In the genomic region with DNA sequence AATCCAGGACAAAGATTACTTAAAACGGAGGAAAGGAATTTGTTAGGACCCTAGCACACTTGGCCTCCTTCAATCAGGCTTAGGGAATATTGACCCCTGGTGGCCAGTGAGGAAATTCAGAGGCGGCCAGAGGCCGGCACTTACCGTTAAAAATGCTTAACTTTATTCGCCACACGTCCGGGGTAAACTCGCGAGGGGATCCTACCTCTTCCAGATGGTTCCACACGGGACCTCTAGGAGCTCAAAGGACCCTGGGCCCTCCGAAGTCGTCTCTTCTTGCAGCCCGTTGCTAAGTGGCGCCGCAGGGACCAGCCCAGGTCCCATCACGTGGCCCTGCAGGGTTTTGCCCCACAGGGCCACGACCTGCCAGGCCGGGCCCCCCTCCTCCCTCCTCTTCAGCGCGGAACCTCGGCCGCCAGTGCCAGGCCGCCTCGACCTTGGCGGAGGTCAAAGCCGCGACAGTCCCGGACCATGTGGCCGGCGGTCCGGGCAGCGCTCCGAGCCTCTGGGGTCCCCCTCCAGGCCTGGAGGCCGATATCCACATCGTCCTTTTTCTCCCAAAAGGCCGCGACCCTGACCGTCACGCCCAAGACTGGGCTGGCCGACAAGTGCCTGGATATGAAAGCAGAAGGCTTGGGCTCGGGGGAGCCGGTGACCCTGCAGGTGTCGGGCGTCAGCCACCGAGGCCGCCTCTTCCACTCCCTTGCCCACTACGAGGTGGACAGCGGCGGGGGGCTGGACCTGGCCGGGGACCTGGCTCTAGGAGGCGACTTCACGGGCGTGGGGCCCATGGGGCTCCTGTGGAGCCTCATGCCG, we compare ENCODE assay signal across 1 cellular context.
TF ChIP-seq lines count a peak whose summit lies in the region.

No MANE protein-coding gene starts in this region.

TF ChIP-seq in HepG2, 621 proteins besides CTCF, POLR2A, EP300 and RAD21 (continued from another document and continues in another):
- TF ChIP-seq, protein P1, sequence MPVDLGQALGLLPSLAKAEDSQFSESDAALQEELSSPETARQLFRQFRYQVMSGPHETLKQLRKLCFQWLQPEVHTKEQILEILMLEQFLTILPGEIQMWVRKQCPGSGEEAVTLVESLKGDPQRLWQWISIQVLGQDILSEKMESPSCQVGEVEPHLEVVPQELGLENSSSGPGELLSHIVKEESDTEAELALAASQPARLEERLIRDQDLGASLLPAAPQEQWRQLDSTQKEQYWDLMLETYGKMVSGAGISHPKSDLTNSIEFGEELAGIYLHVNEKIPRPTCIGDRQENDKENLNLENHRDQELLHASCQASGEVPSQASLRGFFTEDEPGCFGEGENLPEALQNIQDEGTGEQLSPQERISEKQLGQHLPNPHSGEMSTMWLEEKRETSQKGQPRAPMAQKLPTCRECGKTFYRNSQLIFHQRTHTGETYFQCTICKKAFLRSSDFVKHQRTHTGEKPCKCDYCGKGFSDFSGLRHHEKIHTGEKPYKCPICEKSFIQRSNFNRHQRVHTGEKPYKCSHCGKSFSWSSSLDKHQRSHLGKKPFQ (CRISPR knock-in tag; IDR thresholded peaks at IDR 0.05; ENCODE audit: insufficient replicate concordance): no peak
- peak; percentile 56; the same call in 1 of the 2 replicates for TF ChIP-seq ZNF777 (CRISPR knock-in tag; IDR thresholded peaks at IDR 0.05)
- TF ChIP-seq MYC (CRISPR knock-in tag; IDR thresholded peaks at IDR 0.05; ENCODE audit: borderline replicate concordance): peak; percentile 73
- TF ChIP-seq ASH2L (IDR thresholded peaks at IDR 0.05; ENCODE audit: insufficient read length, low read depth, low read length): peak; percentile 37
- TF ChIP-seq ZNF263 (CRISPR knock-in tag; IDR thresholded peaks at IDR 0.05): no peak
- TF ChIP-seq, protein P2, sequence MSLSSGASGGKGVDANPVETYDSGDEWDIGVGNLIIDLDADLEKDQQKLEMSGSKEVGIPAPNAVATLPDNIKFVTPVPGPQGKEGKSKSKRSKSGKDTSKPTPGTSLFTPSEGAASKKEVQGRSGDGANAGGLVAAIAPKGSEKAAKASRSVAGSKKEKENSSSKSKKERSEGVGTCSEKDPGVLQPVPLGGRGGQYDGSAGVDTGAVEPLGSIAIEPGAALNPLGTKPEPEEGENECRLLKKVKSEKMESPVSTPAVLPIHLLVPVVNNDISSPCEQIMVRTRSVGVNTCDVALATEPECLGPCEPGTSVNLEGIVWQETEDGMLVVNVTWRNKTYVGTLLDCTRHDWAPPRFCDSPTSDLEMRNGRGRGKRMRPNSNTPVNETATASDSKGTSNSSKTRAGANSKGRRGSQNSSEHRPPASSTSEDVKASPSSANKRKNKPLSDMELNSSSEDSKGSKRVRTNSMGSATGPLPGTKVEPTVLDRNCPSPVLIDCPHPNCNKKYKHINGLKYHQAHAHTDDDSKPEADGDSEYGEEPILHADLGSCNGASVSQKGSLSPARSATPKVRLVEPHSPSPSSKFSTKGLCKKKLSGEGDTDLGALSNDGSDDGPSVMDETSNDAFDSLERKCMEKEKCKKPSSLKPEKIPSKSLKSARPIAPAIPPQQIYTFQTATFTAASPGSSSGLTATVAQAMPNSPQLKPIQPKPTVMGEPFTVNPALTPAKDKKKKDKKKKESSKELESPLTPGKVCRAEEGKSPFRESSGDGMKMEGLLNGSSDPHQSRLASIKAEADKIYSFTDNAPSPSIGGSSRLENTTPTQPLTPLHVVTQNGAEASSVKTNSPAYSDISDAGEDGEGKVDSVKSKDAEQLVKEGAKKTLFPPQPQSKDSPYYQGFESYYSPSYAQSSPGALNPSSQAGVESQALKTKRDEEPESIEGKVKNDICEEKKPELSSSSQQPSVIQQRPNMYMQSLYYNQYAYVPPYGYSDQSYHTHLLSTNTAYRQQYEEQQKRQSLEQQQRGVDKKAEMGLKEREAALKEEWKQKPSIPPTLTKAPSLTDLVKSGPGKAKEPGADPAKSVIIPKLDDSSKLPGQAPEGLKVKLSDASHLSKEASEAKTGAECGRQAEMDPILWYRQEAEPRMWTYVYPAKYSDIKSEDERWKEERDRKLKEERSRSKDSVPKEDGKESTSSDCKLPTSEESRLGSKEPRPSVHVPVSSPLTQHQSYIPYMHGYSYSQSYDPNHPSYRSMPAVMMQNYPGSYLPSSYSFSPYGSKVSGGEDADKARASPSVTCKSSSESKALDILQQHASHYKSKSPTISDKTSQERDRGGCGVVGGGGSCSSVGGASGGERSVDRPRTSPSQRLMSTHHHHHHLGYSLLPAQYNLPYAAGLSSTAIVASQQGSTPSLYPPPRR (CRISPR knock-in tag; IDR thresholded peaks at IDR 0.05; ENCODE audit: borderline replicate concordance): 0 out of 2 replicates have a peak, but pooled peaks have one; percentile 18
- TF ChIP-seq ZNF598 (CRISPR knock-in tag; IDR thresholded peaks at IDR 0.05; ENCODE audit: borderline replicate concordance): peak; percentile 70; the same call in 1 of the 2 replicates
- TF ChIP-seq, protein P3, sequence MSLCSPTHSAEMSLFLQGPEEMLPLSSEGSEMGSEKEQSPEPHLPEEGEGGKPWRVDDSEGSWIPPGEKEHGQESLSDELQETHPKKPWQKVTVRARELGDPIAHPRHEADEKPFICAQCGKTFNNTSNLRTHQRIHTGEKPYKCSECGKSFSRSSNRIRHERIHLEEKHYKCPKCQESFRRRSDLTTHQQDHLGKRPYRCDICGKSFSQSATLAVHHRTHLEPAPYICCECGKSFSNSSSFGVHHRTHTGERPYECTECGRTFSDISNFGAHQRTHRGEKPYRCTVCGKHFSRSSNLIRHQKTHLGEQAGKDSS (CRISPR knock-in tag; IDR thresholded peaks at IDR 0.05; ENCODE audit: borderline replicate concordance, low read depth): no peak
- TF ChIP-seq, protein P4, sequence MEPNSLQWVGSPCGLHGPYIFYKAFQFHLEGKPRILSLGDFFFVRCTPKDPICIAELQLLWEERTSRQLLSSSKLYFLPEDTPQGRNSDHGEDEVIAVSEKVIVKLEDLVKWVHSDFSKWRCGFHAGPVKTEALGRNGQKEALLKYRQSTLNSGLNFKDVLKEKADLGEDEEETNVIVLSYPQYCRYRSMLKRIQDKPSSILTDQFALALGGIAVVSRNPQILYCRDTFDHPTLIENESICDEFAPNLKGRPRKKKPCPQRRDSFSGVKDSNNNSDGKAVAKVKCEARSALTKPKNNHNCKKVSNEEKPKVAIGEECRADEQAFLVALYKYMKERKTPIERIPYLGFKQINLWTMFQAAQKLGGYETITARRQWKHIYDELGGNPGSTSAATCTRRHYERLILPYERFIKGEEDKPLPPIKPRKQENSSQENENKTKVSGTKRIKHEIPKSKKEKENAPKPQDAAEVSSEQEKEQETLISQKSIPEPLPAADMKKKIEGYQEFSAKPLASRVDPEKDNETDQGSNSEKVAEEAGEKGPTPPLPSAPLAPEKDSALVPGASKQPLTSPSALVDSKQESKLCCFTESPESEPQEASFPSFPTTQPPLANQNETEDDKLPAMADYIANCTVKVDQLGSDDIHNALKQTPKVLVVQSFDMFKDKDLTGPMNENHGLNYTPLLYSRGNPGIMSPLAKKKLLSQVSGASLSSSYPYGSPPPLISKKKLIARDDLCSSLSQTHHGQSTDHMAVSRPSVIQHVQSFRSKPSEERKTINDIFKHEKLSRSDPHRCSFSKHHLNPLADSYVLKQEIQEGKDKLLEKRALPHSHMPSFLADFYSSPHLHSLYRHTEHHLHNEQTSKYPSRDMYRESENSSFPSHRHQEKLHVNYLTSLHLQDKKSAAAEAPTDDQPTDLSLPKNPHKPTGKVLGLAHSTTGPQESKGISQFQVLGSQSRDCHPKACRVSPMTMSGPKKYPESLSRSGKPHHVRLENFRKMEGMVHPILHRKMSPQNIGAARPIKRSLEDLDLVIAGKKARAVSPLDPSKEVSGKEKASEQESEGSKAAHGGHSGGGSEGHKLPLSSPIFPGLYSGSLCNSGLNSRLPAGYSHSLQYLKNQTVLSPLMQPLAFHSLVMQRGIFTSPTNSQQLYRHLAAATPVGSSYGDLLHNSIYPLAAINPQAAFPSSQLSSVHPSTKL (CRISPR knock-in tag; IDR thresholded peaks at IDR 0.05): peak; percentile 14; the same call in 1 of the 2 replicates
- no peak for TF ChIP-seq ZBTB1 (CRISPR knock-in tag; IDR thresholded peaks at IDR 0.05; ENCODE audit: borderline replicate concordance)
- peak; percentile 67 for TF ChIP-seq ZFX (CRISPR knock-in tag; IDR thresholded peaks at IDR 0.05; ENCODE audit: low read depth)
- TF ChIP-seq YEATS4 (CRISPR knock-in tag; IDR thresholded peaks at IDR 0.05; ENCODE audit: borderline replicate concordance): peak; percentile 48; the same call in 1 of the 2 replicates
- no peak for TF ChIP-seq HDAC1 (CRISPR knock-in tag; IDR thresholded peaks at IDR 0.05)
- TF ChIP-seq REPIN1 (CRISPR knock-in tag; IDR thresholded peaks at IDR 0.05; ENCODE audit: borderline replicate concordance, low read depth): peak; percentile 43; the same call in 1 of the 2 replicates
- TF ChIP-seq, protein P5, sequence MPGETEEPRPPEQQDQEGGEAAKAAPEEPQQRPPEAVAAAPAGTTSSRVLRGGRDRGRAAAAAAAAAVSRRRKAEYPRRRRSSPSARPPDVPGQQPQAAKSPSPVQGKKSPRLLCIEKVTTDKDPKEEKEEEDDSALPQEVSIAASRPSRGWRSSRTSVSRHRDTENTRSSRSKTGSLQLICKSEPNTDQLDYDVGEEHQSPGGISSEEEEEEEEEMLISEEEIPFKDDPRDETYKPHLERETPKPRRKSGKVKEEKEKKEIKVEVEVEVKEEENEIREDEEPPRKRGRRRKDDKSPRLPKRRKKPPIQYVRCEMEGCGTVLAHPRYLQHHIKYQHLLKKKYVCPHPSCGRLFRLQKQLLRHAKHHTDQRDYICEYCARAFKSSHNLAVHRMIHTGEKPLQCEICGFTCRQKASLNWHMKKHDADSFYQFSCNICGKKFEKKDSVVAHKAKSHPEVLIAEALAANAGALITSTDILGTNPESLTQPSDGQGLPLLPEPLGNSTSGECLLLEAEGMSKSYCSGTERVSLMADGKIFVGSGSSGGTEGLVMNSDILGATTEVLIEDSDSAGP (CRISPR knock-in tag; IDR thresholded peaks at IDR 0.05; ENCODE audit: borderline replicate concordance): peak; percentile 23; the same call in 1 of the 2 replicates
- no peak for TF ChIP-seq ZSCAN22 (CRISPR knock-in tag; IDR thresholded peaks at IDR 0.05)
- TF ChIP-seq ZFY (CRISPR knock-in tag; IDR thresholded peaks at IDR 0.05): peak; percentile 51
- TF ChIP-seq, protein P6, sequence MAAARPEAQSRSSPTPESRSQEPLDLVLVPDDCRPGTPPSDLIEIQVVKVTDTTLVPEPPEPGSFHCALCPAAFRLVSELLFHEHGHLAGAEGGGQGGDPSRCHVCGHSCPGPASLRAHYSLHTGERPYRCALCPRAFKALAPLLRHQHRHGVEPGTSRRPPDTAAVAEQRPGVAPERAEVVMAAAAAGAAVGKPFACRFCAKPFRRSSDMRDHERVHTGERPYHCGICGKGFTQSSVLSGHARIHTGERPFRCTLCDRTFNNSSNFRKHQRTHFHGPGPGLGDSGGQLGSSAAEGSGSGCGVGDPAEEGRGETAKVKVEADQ (CRISPR knock-in tag; IDR thresholded peaks at IDR 0.05; ENCODE audit: borderline replicate concordance): 0 out of 2 replicates have a peak, but pooled peaks have one; percentile 25
- no peak for TF ChIP-seq AKAP8 (CRISPR knock-in tag; IDR thresholded peaks at IDR 0.05)
- 0 out of 2 replicates have a peak, but pooled peaks have one; percentile 37 for TF ChIP-seq KMT2A (CRISPR knock-in tag; IDR thresholded peaks at IDR 0.05)
- TF ChIP-seq, protein P7, sequence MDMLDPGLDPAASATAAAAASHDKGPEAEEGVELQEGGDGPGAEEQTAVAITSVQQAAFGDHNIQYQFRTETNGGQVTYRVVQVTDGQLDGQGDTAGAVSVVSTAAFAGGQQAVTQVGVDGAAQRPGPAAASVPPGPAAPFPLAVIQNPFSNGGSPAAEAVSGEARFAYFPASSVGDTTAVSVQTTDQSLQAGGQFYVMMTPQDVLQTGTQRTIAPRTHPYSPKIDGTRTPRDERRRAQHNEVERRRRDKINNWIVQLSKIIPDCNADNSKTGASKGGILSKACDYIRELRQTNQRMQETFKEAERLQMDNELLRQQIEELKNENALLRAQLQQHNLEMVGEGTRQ (IDR thresholded peaks at IDR 0.05; ENCODE audit: low read depth, low read length): no peak; the same call in 1 of the 2 replicates
- TF ChIP-seq, protein P7 (CRISPR knock-in tag; IDR thresholded peaks at IDR 0.05; ENCODE audit: borderline replicate concordance): peak; percentile 72; the same call in 1 of the 2 replicates
- TF ChIP-seq PITX1 (CRISPR knock-in tag; IDR thresholded peaks at IDR 0.05): 0 out of 2 replicates have a peak, but pooled peaks have one; percentile 29
- TF ChIP-seq ZNF839 (CRISPR knock-in tag; IDR thresholded peaks at IDR 0.05; ENCODE audit: borderline replicate concordance): no peak
- TF ChIP-seq, protein P8, sequence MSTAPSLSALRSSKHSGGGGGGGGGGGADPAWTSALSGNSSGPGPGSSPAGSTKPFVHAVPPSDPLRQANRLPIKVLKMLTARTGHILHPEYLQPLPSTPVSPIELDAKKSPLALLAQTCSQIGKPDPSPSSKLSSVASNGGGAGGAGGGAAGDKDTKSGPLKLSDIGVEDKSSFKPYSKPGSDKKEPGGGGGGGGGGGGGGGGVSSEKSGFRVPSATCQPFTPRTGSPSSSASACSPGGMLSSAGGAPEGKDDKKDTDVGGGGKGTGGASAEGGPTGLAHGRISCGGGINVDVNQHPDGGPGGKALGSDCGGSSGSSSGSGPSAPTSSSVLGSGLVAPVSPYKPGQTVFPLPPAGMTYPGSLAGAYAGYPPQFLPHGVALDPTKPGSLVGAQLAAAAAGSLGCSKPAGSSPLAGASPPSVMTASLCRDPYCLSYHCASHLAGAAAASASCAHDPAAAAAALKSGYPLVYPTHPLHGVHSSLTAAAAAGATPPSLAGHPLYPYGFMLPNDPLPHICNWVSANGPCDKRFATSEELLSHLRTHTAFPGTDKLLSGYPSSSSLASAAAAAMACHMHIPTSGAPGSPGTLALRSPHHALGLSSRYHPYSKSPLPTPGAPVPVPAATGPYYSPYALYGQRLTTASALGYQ (CRISPR knock-in tag; IDR thresholded peaks at IDR 0.05): no peak
- TF ChIP-seq ZNF781 (CRISPR knock-in tag; IDR thresholded peaks at IDR 0.05; ENCODE audit: borderline replicate concordance, not compliant biosample characterization): peak; percentile 66
- no peak for TF ChIP-seq ZNF335 (CRISPR knock-in tag; IDR thresholded peaks at IDR 0.05)
- TF ChIP-seq, protein P9, sequence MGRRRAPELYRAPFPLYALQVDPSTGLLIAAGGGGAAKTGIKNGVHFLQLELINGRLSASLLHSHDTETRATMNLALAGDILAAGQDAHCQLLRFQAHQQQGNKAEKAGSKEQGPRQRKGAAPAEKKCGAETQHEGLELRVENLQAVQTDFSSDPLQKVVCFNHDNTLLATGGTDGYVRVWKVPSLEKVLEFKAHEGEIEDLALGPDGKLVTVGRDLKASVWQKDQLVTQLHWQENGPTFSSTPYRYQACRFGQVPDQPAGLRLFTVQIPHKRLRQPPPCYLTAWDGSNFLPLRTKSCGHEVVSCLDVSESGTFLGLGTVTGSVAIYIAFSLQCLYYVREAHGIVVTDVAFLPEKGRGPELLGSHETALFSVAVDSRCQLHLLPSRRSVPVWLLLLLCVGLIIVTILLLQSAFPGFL (CRISPR knock-in tag; IDR thresholded peaks at IDR 0.05): no peak
- TF ChIP-seq CBX1 (IDR thresholded peaks at IDR 0.05; ENCODE audit: low read depth): no peak
- peak; percentile 18 for TF ChIP-seq XRCC5 (optimal IDR thresholded peaks at IDR 0.05; ENCODE audit: low read length)
- TF ChIP-seq HIVEP1 (CRISPR knock-in tag; IDR thresholded peaks at IDR 0.05): 0 out of 2 replicates have a peak, but pooled peaks have one; percentile 44
